ENCODE assay signal across 8 cellular contexts in the genomic region with DNA sequence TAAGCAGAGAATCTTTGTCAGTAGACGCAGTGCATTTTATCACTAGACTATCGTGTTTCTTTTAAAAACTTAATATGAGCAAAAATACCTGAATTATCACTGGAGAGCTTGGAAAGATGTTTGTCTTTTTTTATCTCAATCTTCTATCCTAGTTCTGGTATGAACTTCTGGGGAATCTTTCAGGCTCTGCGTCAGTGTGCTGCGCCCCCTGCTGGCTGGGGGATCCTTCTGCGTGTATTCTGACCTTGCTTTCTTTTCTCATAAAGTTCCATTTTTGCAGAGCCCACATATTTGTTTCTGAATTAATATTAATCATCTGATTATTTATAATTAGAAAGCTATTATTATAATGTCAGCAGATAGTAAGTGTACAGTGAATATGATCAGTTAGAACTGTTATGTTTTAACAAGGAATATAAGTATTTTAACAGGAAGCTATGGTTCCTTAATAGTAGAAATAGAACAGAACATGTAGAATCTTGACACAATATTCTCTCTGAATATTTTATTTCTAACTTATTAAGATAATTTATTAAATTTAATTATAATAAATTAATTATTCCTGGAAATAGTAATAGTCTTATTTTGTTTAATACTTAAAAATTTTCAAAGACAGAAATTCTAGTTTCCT.
DNase-seq lines count a peak whose midpoint lies in the region; ATAC-seq, FAIRE-seq and TF ChIP-seq lines count a peak whose summit lies in the region.

No MANE protein-coding gene starts in this region.

- peaks cover 51% of the 10 kb centered on the region for H3K27me3 Mint-ChIP-seq in MCF 10A (ENCODE audit: insufficient read depth, unreplicated experiment)

- no peak overlapping the region for H3K27ac ChIP-seq in RWPE1

- BruUV-seq in MCF 10A (replicated peaks; lab: Mats Ljungman, UMichigan) = no TSS peak

- no peaks in the 10 kb centered on the region for H3K36me3 Mint-ChIP-seq in MCF 10A (ENCODE audit: insufficient read depth, unreplicated experiment)

- POLR2A ChIA-PET in RWPE1 (lab: Yijun Ruan, JAX; ENCODE audit: low non-redundant PET) = no interaction called here
- POLR2A ChIA-PET in MCF 10A (lab: Yijun Ruan, JAX) = no interaction called here

- intact Hi-C loops in MCF 10A (cut with micrococcal nuclease) = loop anchor here (1.0 to 5.0 kb wide), 4 partner anchors 242 to 1738 kb away; no protein-coding TSS in a partner anchor

- no peaks in the 10 kb centered on the region for H3K9me3 Mint-ChIP-seq in MCF 10A (ENCODE audit: unreplicated experiment)

- DNase-seq in DMS53 (lab: John Stamatoyannopoulos, UW) (peak; percentile 70), GM19239 (ENCODE audit: insufficient read length, low spot score) (peak; percentile 12), RWPE1 (ENCODE audit: low spot score) (peak; percentile 34), MCF 10A (ENCODE audit: unreplicated experiment) (peak; percentile 62), kidney glomerular epithelial cell (lab: John Stamatoyannopoulos, UW) (peak; percentile 45), H54 (ENCODE audit: insufficient read length, low spot score) (no peak)
- peak; percentile 27 for DNase-seq in stimulated activated CD8-positive, alpha-beta memory T cell treated with anti-CD3 and anti-CD28 coated beads, Interleukin-4, amount 100 ng/mL, for 24 hours (ENCODE audit: low read depth)

- CTCF ChIA-PET in RWPE1 (lab: Yijun Ruan, JAX) (interaction anchor here (0.6 to 1.7 kb wide), 21 partner anchors 9 to 1677 kb away, joined by 3 to 8 read pairs (median 4); no protein-coding TSS in a partner anchor), MCF 10A (lab: Yijun Ruan, JAX) (interaction anchor here (0.5 to 2.4 kb wide), 55 partner anchors 9 to 1787 kb away, joined by 3 to 15 read pairs (median 4); no protein-coding TSS in a partner anchor)

- TF ChIP-seq POLR2A in H54 (IDR thresholded peaks at IDR 0.05; ENCODE audit: low read depth, low read length) = no peak

- no peaks in the 10 kb centered on the region for H3K4me1 Mint-ChIP-seq in MCF 10A (ENCODE audit: insufficient read depth, unreplicated experiment)

- H3K27ac Mint-ChIP-seq in MCF 10A (ENCODE audit: low read depth, unreplicated experiment) = no peak overlapping the region

- H3K4me3 Mint-ChIP-seq in MCF 10A (ENCODE audit: unreplicated experiment) = no peak overlapping the region

- FAIRE-seq in GM19239 (lab: Jason Lieb, UNC) (no peak), H54 (lab: Jason Lieb, UNC) (no peak)

- ATAC-seq in HG03460 (IDR thresholded peaks at IDR 0.05; ENCODE audit: unreplicated experiment) = peak; percentile 77

- peak; percentile 87 for TF ChIP-seq CTCF in RWPE1 (conservative IDR thresholded peaks at IDR 0.05; ENCODE audit: low read depth)
- peak; percentile 86 for TF ChIP-seq CTCF in MCF 10A (IDR thresholded peaks at IDR 0.05; ENCODE audit: unreplicated experiment)
